ENCODE assay signal across 9 cellular contexts in the genomic region with DNA sequence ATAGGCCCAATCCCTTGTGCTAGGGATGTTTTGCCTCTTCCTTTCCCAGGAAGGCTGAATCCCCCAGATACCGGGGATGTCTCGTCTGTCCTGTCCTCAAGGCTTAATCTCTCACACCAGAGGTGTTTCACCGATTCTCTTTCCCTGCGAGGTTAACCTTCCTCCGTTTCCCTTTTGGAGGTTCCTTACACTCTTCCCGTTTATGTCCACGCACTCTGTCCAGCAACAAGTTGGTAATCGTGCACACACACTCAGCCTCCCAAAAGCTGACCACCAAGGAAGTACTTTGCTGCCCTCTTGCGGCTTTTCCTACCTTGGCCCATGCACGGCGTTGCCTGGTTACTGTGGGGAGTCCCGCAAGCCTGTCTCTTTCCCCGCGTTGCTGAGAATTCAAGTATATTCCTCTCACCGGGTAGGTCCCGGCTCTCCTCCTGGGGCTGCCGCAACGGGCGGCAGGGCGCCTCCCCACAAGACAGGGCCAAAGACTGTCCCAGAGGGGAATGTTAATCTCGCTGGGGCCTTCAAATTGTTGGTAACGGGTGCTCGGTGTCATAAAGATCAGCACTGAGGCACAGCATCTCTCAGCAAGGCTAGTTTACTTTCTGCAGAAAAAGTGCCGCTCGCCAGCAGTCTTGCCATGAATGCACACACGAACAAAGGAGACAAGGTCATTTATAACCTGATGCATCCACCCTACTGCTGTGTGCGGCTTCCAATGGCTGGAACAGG. TPM values are rescaled to one million over a fixed set of nuclear protein-coding genes. Genes with fewer than 3 reads are reported as not detected.
DNase-seq lines count a peak whose midpoint lies in the region; ATAC-seq and TF ChIP-seq lines count a peak whose summit lies in the region.
"Had no signal": no experiment of that assay in that cellular context is flagged by ENCODE, and none has a peak within 500 bp of the region (broad histone marks: within the 10 kb centered on the region; RNA-seq: fewer than 3 reads in every experiment).

No MANE protein-coding gene starts in this region.

- H3K4me3 ChIP-seq in AG04450 (ENCODE audit: low read depth, low read length) (no peak overlapping the region), fibroblast of villous mesenchyme (ENCODE audit: low read depth, low read length) (no peak overlapping the region), thyroid gland (replicated peaks in 1 of 3) (no peak overlapping the region)
- H3K4me3 ChIP-seq: coronary artery had no signal

- no peak for TF ChIP-seq POLR2A in thyroid gland (IDR thresholded peaks at IDR 0.05)

- CTCF ChIA-PET in AG04450 (lab: Charles Lee) = no interaction called here

- H3K27ac ChIP-seq in AG04450 (ENCODE audit: low read depth, low read length) = no peak overlapping the region
- no peak overlapping the region for H3K27ac ChIP-seq in thyroid gland
- H3K27ac ChIP-seq: coronary artery had no signal

- intact Hi-C loops in thyroid gland (cut with DNase I) (no loop called here), Right ventricle myocardium inferior (cut with DNase I) (no loop called here)

- WGBS in thyroid gland, 2 donors = 84 to 87% methylated on average over 27 of the region's 27 CpGs

- H3K36me3 ChIP-seq in thyroid gland = no peaks in the 10 kb centered on the region

- no peaks in the 10 kb centered on the region for H3K4me1 ChIP-seq in thyroid gland

- DNase-seq in AG04450 (ENCODE audit: low read depth, low spot score) (no peak), H4 (ENCODE audit: low spot score) (peak; percentile 68), RPMI7951 (ENCODE audit: low read depth) (peak; percentile 88), fibroblast of villous mesenchyme (ENCODE audit: low read depth) (peak; percentile 30), thyroid gland (no peak), Right ventricle myocardium inferior (ENCODE audit: missing footprints) (no peak)

- POLR2A ChIA-PET in AG04450 (lab: Yijun Ruan, JAX) = no interaction called here

- H3K27me3 ChIP-seq in AG04450 (ENCODE audit: control insufficient read depth, insufficient read depth, low read length) (no peaks in the 10 kb centered on the region), thyroid gland (no peaks in the 10 kb centered on the region)

- H3K9me3 ChIP-seq in AG04450 (ENCODE audit: control insufficient read depth, insufficient read depth, low read length) = peaks cover 10% of the 10 kb centered on the region
- no peaks in the 10 kb centered on the region for H3K9me3 ChIP-seq in thyroid gland

- TF ChIP-seq CTCF in AG04450 (IDR thresholded peaks at IDR 0.05; ENCODE audit: low read depth, low read length) (peak; percentile 54), fibroblast of villous mesenchyme (IDR thresholded peaks at IDR 0.05; ENCODE audit: insufficient read depth, low read depth, low read length) (peak; percentile 45), thyroid gland (IDR thresholded peaks at IDR 0.05) (no peak)

- no peak for ATAC-seq in HG03442 (IDR thresholded peaks at IDR 0.05; ENCODE audit: unreplicated experiment)
- no peak for ATAC-seq in HG03196 (IDR thresholded peaks at IDR 0.05; ENCODE audit: unreplicated experiment)
- ATAC-seq in Right ventricle myocardium inferior = no peak

RNA-seq across cellular contexts. Expression of a gene that starts 36.7 kb away (rescaled TPM):
- 0.19 and 0.41 TPM in 2 replicates for polyA plus RNA-seq in AG04450 (2011; rRNA removed)
- 0.26 and 0.28 TPM in 2 replicates for polyA minus RNA-seq in AG04450 (2011; rRNA and poly(A)+ RNA removed)
- total RNA-seq in H4 (2014; rRNA removed; shearing (Covaris generic)) = 0.21 TPM in 1 of 2 replicates, not detected in the other
- not detected in 2 replicates for total RNA-seq in RPMI7951 (2014; rRNA removed; shearing (Covaris generic))
- total RNA-seq in fibroblast of villous mesenchyme = 0.32 and 0.86 TPM in 2 replicates
- total RNA-seq in thyroid gland = 1 to 10 TPM in 1 of 4 donors, under 1 TPM in 2, not detected in 1; 0.29 to 1.9 (median 0.59) TPM
- total RNA-seq in Right ventricle myocardium inferior = 0.16 TPM

RNA-seq across cellular contexts. Expression of a gene that starts 47.4 kb away (rescaled TPM):
- polyA plus RNA-seq in AG04450 (2011; rRNA removed) = 0.79 and 1.1 TPM in 2 replicates
- 0.35 and 0.51 TPM in 2 replicates for polyA minus RNA-seq in AG04450 (2011; rRNA and poly(A)+ RNA removed)
- 0.55 and 0.93 TPM in 2 replicates for total RNA-seq in H4 (2014; rRNA removed; shearing (Covaris generic))
- total RNA-seq in RPMI7951 (2014; rRNA removed; shearing (Covaris generic)) = 1.1 and 1.4 TPM in 2 replicates
- total RNA-seq in fibroblast of villous mesenchyme = 0.32 and 0.43 TPM in 2 replicates
- not detected for total RNA-seq in thyroid gland
- total RNA-seq in Right ventricle myocardium inferior = not detected

Comparison
In these comparisons a context has a peak if more than half of its experiments do, and no peak if none do; other contexts are left out.
1. DNase-seq: peak in H4 (single experiment), RPMI7951 (single experiment) and fibroblast of villous mesenchyme (single experiment); none in AG04450 (single experiment), thyroid gland (0 of 2) and Right ventricle myocardium inferior (single experiment).
2. CTCF ChIP-seq: peak in AG04450 (single experiment) and fibroblast of villous mesenchyme (single experiment); none in thyroid gland (0 of 6).